ENCODE assay signal across 10 cellular contexts in genomic region chr13:38530492-38530891, GRCh38.
A peak's percentile ranks its signal among the peaks of the same experiment; 100 is the strongest.
DNase-seq lines count a peak whose midpoint lies in the region; ATAC-seq and TF ChIP-seq lines count a peak whose summit lies in the region.
"Had no signal": no experiment of that assay in that cellular context is flagged by ENCODE, and none has a peak within 500 bp of the region (broad histone marks: within the 10 kb centered on the region; RNA-seq: fewer than 3 reads in every experiment).

No MANE protein-coding gene starts in this region.

- no peaks in the 10 kb centered on the region for H3K4me1 ChIP-seq in RWPE2 (ENCODE audit: insufficient read depth, poor library complexity, severe bottlenecking)
- H3K4me1 ChIP-seq: testis had no signal

- DNase-seq in AG09319 (ENCODE audit: extremely low read depth, low read depth) (no peak), RWPE2 (ENCODE audit: low spot score) (no peak), iris pigment epithelial cell (ENCODE audit: low read depth) (peak; percentile 42), NCI-H2171 (lab: John Stamatoyannopoulos, UW) (no peak)
- no peak for DNase-seq in activated naive CD4-positive, alpha-beta T cell treated with Interleukin-2 at 50 U/mL for 16 hours
- no peak for DNase-seq in activated T-cell treated with anti-CD3 and anti-CD28 coated beads, Interleukin-2, amount 50 U/mL, for 1 hour
- DNase-seq: retina, testis had no signal

- no peaks in the 10 kb centered on the region for H3K9me3 ChIP-seq in RWPE2 (ENCODE audit: severe bottlenecking)
- H3K9me3 ChIP-seq: testis had no signal

- no peak overlapping the region for H3K27ac ChIP-seq in RWPE2 (ENCODE audit: poor library complexity, severe bottlenecking)
- H3K27ac ChIP-seq: testis had no signal

- peak; percentile 43 for TF ChIP-seq CTCF in AG09319 (IDR thresholded peaks at IDR 0.05; ENCODE audit: low read depth, low read length)
- peak; percentile 75 for TF ChIP-seq CTCF in RWPE2 (IDR thresholded peaks at IDR 0.05; ENCODE audit: poor library complexity, severe bottlenecking)

- no peaks in the 10 kb centered on the region for H3K36me3 ChIP-seq in RWPE2 (ENCODE audit: low read depth)

- H3K4me3 ChIP-seq in RWPE2 (ENCODE audit: severe bottlenecking): no peak overlapping the region
- H3K4me3 ChIP-seq: testis had no signal

- ATAC-seq in GM18867 (IDR thresholded peaks at IDR 0.05; ENCODE audit: unreplicated experiment) (peak; percentile 56), RWPE2 (ENCODE audit: low read depth) (no peak), HG03460 (IDR thresholded peaks at IDR 0.05; ENCODE audit: unreplicated experiment) (no peak)

- H3K27me3 ChIP-seq in RWPE2 (ENCODE audit: insufficient read depth, poor library complexity, severe bottlenecking): no peaks in the 10 kb centered on the region
- H3K27me3 ChIP-seq: testis had no signal
